12 cellular contexts compared by ENCODE assay signal in the genomic region with DNA sequence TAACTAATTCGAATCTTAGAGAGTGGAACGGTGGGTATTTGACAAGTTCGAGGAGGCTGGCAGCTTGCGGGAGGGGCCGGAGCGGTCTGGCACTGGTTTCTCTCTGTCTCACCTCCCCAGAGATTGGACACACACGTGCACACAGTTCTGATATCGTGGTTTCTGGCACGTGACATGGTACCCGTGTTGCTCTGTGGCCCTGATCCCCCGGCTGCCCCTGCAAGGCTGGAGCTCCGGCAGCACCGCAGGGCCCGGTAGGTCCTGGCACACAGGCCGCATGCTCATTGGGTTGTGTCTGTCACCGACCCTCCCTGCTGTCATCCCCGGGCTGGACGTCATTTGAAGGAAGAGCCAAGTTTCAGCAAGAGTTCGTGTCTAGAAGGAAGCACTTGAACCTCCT.
DNase-seq lines count a peak whose midpoint lies in the region; ATAC-seq, FAIRE-seq and TF ChIP-seq lines count a peak whose summit lies in the region.
"Had no signal": no experiment of that assay in that cellular context is flagged by ENCODE, and none has a peak within 500 bp of the region (broad histone marks: within the 10 kb centered on the region; RNA-seq: fewer than 3 reads in every experiment).

No MANE protein-coding gene starts in this region.

- no peaks in the 10 kb centered on the region for H3F3A ChIP-seq in neural progenitor cell (ENCODE audit: low read depth)

- H3K36me3 ChIP-seq in neural progenitor cell: no peaks in the 10 kb centered on the region
- H3K36me3 ChIP-seq: right lobe of liver had no signal

- H3K9me3 ChIP-seq in neural progenitor cell (ENCODE audit: low read depth): no peaks in the 10 kb centered on the region
- H3K9me3 ChIP-seq: right lobe of liver, testis had no signal

- no peaks in the 10 kb centered on the region for H3K4me1 ChIP-seq in neural progenitor cell
- H3K4me1 ChIP-seq: testis had no signal

- H3K27me3 Mint-ChIP-seq in activated CD4-positive, alpha-beta memory T cell treated with anti-CD3 and anti-CD28 coated beads for 36 hours: no peaks in the 10 kb centered on the region
- H3K27me3 Mint-ChIP-seq in activated CD4-positive, alpha-beta memory T cell treated with anti-CD3 and anti-CD28 coated beads, Interleukin-2, amount 10 ng/mL, durations not matched to agents 7 days and 5 days: no peaks in the 10 kb centered on the region
- no peaks in the 10 kb centered on the region for H3K27me3 Mint-ChIP-seq in central memory CD8-positive, alpha-beta T cell
- H3K27me3 Mint-ChIP-seq in neural progenitor cell (ENCODE audit: insufficient read depth, low read depth): peaks cover 2% of the 10 kb centered on the region
- H3K27me3 Mint-ChIP-seq: brain had no signal

- no peak overlapping the region for H3K27ac ChIP-seq in neural progenitor cell
- H3K27ac ChIP-seq: right lobe of liver, testis had no signal

- no peaks in the 10 kb centered on the region for H3K9me3 Mint-ChIP-seq in activated CD4-positive, alpha-beta memory T cell treated with anti-CD3 and anti-CD28 coated beads for 36 hours
- H3K9me3 Mint-ChIP-seq in activated CD4-positive, alpha-beta memory T cell treated with anti-CD3 and anti-CD28 coated beads, Interleukin-2, amount 10 ng/mL, durations not matched to agents 7 days and 5 days: no peaks in the 10 kb centered on the region
- H3K9me3 Mint-ChIP-seq in central memory CD8-positive, alpha-beta T cell: no peaks in the 10 kb centered on the region
- H3K9me3 Mint-ChIP-seq in neural progenitor cell: no peaks in the 10 kb centered on the region
- H3K9me3 Mint-ChIP-seq: brain had no signal

- POLR2A ChIA-PET in activated CD4-positive, alpha-beta memory T cell treated with anti-CD3 and anti-CD28 coated beads for 36 hours (lab: Charles Lee): interaction anchor here (0.9 to 6.6 kb wide), 8 partner anchors 8 to 137 kb away, joined by 5 to 80 read pairs (median 10); no protein-coding TSS in a partner anchor
- POLR2A ChIA-PET in activated CD4-positive, alpha-beta memory T cell treated with anti-CD3 and anti-CD28 coated beads, Interleukin-2, amount 10 ng/mL, durations not matched to agents 7 days and 5 days (lab: Charles Lee): interaction anchor here (1.2 to 8.5 kb wide), 9 partner anchors 10 to 137 kb away, joined by 3 to 87 read pairs (median 9); no protein-coding TSS in a partner anchor

- peak overlapping the region; percentile 85 for H3K27ac Mint-ChIP-seq in activated CD4-positive, alpha-beta memory T cell treated with anti-CD3 and anti-CD28 coated beads for 36 hours
- H3K27ac Mint-ChIP-seq in activated CD4-positive, alpha-beta memory T cell treated with anti-CD3 and anti-CD28 coated beads, Interleukin-2, amount 10 ng/mL, durations not matched to agents 7 days and 5 days: no peak overlapping the region
- H3K27ac Mint-ChIP-seq in central memory CD8-positive, alpha-beta T cell (ENCODE audit: low read depth): peak overlapping the region; percentile 88
- H3K27ac Mint-ChIP-seq in neural progenitor cell: peak overlapping the region; percentile 7

- H4K20me1 ChIP-seq in neural progenitor cell (ENCODE audit: low read depth): peaks cover 94% of the 10 kb centered on the region

- TF ChIP-seq CTCF in neural progenitor cell (IDR thresholded peaks at IDR 0.05): no peak

- CTCF ChIA-PET in activated CD4-positive, alpha-beta memory T cell treated with anti-CD3 and anti-CD28 coated beads for 36 hours (lab: Charles Lee): interaction anchor here (0.5 to 7.4 kb wide), 16 partner anchors 8 to 429 kb away, joined by 3 to 82 read pairs (median 7); no protein-coding TSS in a partner anchor
- CTCF ChIA-PET in activated CD4-positive, alpha-beta memory T cell treated with anti-CD3 and anti-CD28 coated beads, Interleukin-2, amount 10 ng/mL, durations not matched to agents 7 days and 5 days (lab: Charles Lee): interaction anchor here (0.6 to 3.8 kb wide), 15 partner anchors 9 to 682 kb away, joined by 3 to 33 read pairs (median 4); no protein-coding TSS in a partner anchor

- intact Hi-C loops in activated CD4-positive, alpha-beta memory T cell treated with anti-CD3 and anti-CD28 coated beads for 36 hours (cut with micrococcal nuclease): loop anchor here (2.0 kb wide), 1 partner anchor 15 kb away; no protein-coding TSS in a partner anchor

- H3K4me2 ChIP-seq in neural progenitor cell: no peak overlapping the region

- DNase-seq in activated CD4-positive, alpha-beta memory T cell treated with anti-CD3 and anti-CD28 coated beads for 36 hours: no peak
- no peak for DNase-seq in activated CD4-positive, alpha-beta memory T cell treated with anti-CD3 and anti-CD28 coated beads, Interleukin-2, amount 10 ng/mL, durations not matched to agents 7 days and 5 days
- no peak for DNase-seq in central memory CD8-positive, alpha-beta T cell (ENCODE audit: low spot score in 2 of 2)
- DNase-seq in neural progenitor cell (ENCODE audit: low spot score): no peak
- DNase-seq in T1000 (lab: John Stamatoyannopoulos, UW): no peak
- DNase-seq in putamen (ENCODE audit: low spot score): no peak
- DNase-seq in urothelium cell line (ENCODE audit: low spot score): no peak
- DNase-seq: EL, right lobe of liver, testis had no signal

- H3K27me3 ChIP-seq in neural progenitor cell: no peaks in the 10 kb centered on the region
- H3K27me3 ChIP-seq: right lobe of liver, testis had no signal

- peaks cover 88% of the 10 kb centered on the region for H3K4me1 Mint-ChIP-seq in activated CD4-positive, alpha-beta memory T cell treated with anti-CD3 and anti-CD28 coated beads for 36 hours (ENCODE audit: low read depth)
- H3K4me1 Mint-ChIP-seq in activated CD4-positive, alpha-beta memory T cell treated with anti-CD3 and anti-CD28 coated beads, Interleukin-2, amount 10 ng/mL, durations not matched to agents 7 days and 5 days: peaks cover 88% of the 10 kb centered on the region
- peaks cover 88% of the 10 kb centered on the region for H3K4me1 Mint-ChIP-seq in central memory CD8-positive, alpha-beta T cell
- H3K4me1 Mint-ChIP-seq in neural progenitor cell: peaks cover 7% of the 10 kb centered on the region

- H3K4me3 ChIP-seq in neural progenitor cell: no peak overlapping the region
- H3K4me3 ChIP-seq: right lobe of liver, testis had no signal

- peak; percentile 40 for ATAC-seq in HG03066 (IDR thresholded peaks at IDR 0.05; ENCODE audit: low read depth, unreplicated experiment)
- ATAC-seq in central memory CD8-positive, alpha-beta T cell (replicated peaks; ENCODE audit: extremely low read depth, poor library complexity, severe bottlenecking): no peak

- FAIRE-seq in urothelium cell line (lab: Jason Lieb, UNC): no peak

- H3K36me3 Mint-ChIP-seq in activated CD4-positive, alpha-beta memory T cell treated with anti-CD3 and anti-CD28 coated beads for 36 hours: peaks cover 21% of the 10 kb centered on the region
- H3K36me3 Mint-ChIP-seq in activated CD4-positive, alpha-beta memory T cell treated with anti-CD3 and anti-CD28 coated beads, Interleukin-2, amount 10 ng/mL, durations not matched to agents 7 days and 5 days (ENCODE audit: low read depth): peaks cover 61% of the 10 kb centered on the region
- H3K36me3 Mint-ChIP-seq in central memory CD8-positive, alpha-beta T cell (ENCODE audit: insufficient read depth): peaks cover 59% of the 10 kb centered on the region
- peaks cover 6% of the 10 kb centered on the region for H3K36me3 Mint-ChIP-seq in neural progenitor cell

- no peak overlapping the region for H3K4me3 Mint-ChIP-seq in activated CD4-positive, alpha-beta memory T cell treated with anti-CD3 and anti-CD28 coated beads for 36 hours
- H3K4me3 Mint-ChIP-seq in activated CD4-positive, alpha-beta memory T cell treated with anti-CD3 and anti-CD28 coated beads, Interleukin-2, amount 10 ng/mL, durations not matched to agents 7 days and 5 days: no peak overlapping the region
- peak overlapping the region; percentile 33 for H3K4me3 Mint-ChIP-seq in central memory CD8-positive, alpha-beta T cell
- no peak overlapping the region for H3K4me3 Mint-ChIP-seq in neural progenitor cell
- H3K4me3 Mint-ChIP-seq: brain had no signal

- no peak overlapping the region for H2AFZ ChIP-seq in neural progenitor cell (replicated peaks)

- peaks cover 84% of the 10 kb centered on the region for H3K79me2 ChIP-seq in neural progenitor cell (ENCODE audit: low read depth)

- no peak overlapping the region for H3K9ac ChIP-seq in neural progenitor cell
